Comparison of ENCODE assay signal across 24 cellular contexts in the genomic region with DNA sequence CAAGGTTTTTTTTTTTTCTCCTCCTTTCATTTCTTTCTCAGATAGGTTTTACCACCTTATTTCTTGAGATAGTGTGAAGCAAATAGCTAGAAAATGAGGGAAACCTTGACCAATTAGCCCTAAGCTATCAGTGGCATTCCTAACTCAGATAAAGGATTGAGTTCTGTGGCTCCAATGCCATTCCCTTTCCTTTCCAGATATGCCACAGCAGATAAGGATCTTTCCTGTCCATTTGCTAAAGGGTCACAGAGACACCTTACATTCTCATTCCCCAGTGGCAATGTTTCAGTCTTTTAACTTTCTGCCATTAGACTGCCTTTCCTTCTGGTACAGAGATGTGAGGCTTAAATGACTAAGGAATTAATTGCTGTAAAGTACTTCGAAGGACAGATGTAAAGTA.
"Had no signal": no experiment of that assay in that cellular context is flagged by ENCODE, and none has a peak within 500 bp of the region (broad histone marks: within the 10 kb centered on the region; RNA-seq: fewer than 3 reads in every experiment).

No MANE protein-coding gene starts in this region.

- H3K27me3 Mint-ChIP-seq: activated CD4-positive, alpha-beta T cell treated with anti-CD3 and anti-CD28 coated beads for 36 hours; activated naive CD8-positive, alpha-beta T cell treated with anti-CD3 and anti-CD28 coated beads for 36 hours; effector memory CD8-positive, alpha-beta T cell; naive thymus-derived CD4-positive, alpha-beta T cell had no signal

- H3K27ac ChIP-seq: breast epithelium, colonic mucosa, gastrocnemius medialis, upper lobe of left lung had no signal

- H3K27ac Mint-ChIP-seq: activated CD4-positive, alpha-beta T cell treated with anti-CD3 and anti-CD28 coated beads for 36 hours; activated naive CD8-positive, alpha-beta T cell treated with anti-CD3 and anti-CD28 coated beads for 36 hours; effector memory CD8-positive, alpha-beta T cell; naive thymus-derived CD4-positive, alpha-beta T cell; WTC11 had no signal

- H3K9me3 Mint-ChIP-seq: effector memory CD8-positive, alpha-beta T cell had no signal

- H3K4me1 Mint-ChIP-seq: WTC11 had no signal

- H3K4me3 Mint-ChIP-seq: activated CD4-positive, alpha-beta T cell treated with anti-CD3 and anti-CD28 coated beads for 36 hours; activated naive CD8-positive, alpha-beta T cell treated with anti-CD3 and anti-CD28 coated beads for 36 hours; effector memory CD8-positive, alpha-beta T cell; naive thymus-derived CD4-positive, alpha-beta T cell; neural crest cell; WTC11 had no signal

- DNase-seq: activated CD4-positive, alpha-beta T cell treated with anti-CD3 and anti-CD28 coated beads for 36 hours; activated CD4-positive, alpha-beta T cell treated with anti-CD3 and anti-CD28 coated beads, Interleukin-2, amount 50 U/mL, for 48 hours; activated naive CD4-positive, alpha-beta T cell treated with Interleukin-2 at 50 U/mL for 16 hours; activated naive CD8-positive, alpha-beta T cell treated with anti-CD3 and anti-CD28 coated beads for 36 hours; activated T-cell treated with anti-CD3 and anti-CD28 coated beads, Interleukin-2, amount 50 U/mL, for 48 hours; amniotic stem cell; colonic mucosa; dorsolateral prefrontal cortex; effector memory CD8-positive, alpha-beta T cell; gastrocnemius medialis; head of caudate nucleus; hypothalamus; left cardiac atrium; naive thymus-derived CD4-positive, alpha-beta T cell; stimulated activated CD4-positive, alpha-beta T cell treated with anti-CD3 and anti-CD28 coated beads, Interleukin-2, amount 100 ng/mL, for 48 hours; stimulated activated CD8-positive, alpha-beta memory T cell treated with anti-CD3 and anti-CD28 coated beads, Interleukin-4, amount 100 ng/mL, for 48 hours; stimulated activated naive CD4-positive, alpha-beta T cell treated with Interleukin-2 at 50 U/mL for 16 hours; T-helper 1 cell; T-helper 9 cell; upper lobe of left lung had no signal

- ATAC-seq: activated CD4-positive, alpha-beta T cell treated with anti-CD3 and anti-CD28 coated beads for 36 hours; effector memory CD8-positive, alpha-beta T cell; esophagus mucosa; gastrocnemius medialis; left cardiac atrium; naive thymus-derived CD4-positive, alpha-beta T cell; WTC11 had no signal
